1 cellular context compared by ENCODE assay signal in the genomic region with DNA sequence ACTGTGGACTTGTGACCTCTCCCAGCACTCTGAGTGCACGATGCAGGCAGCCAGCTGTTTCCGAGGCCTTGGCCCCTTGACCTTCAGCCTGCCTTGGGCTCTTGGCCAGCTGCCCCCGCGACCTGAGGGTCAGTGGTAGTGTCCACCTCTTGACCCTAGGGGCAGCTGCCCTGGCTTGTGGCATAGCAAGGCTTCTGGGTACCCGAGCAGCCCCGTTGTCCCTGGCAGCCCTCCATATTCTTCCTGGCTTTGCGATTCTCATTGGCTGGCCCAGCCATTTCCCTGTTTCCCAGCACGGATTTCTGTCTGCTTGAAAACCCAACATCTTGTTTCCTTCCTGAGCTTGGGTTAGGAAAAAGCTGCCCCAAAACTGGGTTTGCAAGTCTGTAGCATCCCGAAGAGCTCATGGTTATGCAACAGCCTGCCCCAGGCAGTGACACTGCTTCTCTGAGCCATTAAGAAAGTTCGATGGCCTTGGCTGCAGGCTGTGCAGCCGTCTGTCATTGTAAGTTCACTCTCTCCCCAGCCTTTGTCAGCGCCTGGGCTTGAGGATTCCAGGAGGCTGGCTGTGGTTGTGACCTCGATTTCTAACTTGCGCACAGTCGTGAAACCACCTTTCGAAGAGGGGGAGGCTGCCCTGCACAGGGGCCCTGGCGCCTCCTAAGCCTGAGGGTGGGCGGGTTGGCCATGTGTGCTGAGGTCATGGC.
TF ChIP-seq lines count a peak whose summit lies in the region.

No MANE protein-coding gene starts in this region.

TF ChIP-seq in WTC11, 78 proteins besides CTCF, POLR2A, EP300 and RAD21 (continued from another document):
- TF ChIP-seq, protein P1, sequence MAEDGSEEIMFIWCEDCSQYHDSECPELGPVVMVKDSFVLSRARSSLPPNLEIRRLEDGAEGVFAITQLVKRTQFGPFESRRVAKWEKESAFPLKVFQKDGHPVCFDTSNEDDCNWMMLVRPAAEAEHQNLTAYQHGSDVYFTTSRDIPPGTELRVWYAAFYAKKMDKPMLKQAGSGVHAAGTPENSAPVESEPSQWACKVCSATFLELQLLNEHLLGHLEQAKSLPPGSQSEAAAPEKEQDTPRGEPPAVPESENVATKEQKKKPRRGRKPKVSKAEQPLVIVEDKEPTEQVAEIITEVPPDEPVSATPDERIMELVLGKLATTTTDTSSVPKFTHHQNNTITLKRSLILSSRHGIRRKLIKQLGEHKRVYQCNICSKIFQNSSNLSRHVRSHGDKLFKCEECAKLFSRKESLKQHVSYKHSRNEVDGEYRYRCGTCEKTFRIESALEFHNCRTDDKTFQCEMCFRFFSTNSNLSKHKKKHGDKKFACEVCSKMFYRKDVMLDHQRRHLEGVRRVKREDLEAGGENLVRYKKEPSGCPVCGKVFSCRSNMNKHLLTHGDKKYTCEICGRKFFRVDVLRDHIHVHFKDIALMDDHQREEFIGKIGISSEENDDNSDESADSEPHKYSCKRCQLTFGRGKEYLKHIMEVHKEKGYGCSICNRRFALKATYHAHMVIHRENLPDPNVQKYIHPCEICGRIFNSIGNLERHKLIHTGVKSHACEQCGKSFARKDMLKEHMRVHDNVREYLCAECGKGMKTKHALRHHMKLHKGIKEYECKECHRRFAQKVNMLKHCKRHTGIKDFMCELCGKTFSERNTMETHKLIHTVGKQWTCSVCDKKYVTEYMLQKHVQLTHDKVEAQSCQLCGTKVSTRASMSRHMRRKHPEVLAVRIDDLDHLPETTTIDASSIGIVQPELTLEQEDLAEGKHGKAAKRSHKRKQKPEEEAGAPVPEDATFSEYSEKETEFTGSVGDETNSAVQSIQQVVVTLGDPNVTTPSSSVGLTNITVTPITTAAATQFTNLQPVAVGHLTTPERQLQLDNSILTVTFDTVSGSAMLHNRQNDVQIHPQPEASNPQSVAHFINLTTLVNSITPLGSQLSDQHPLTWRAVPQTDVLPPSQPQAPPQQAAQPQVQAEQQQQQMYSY (CRISPR knock-in tag; IDR thresholded peaks at IDR 0.05): no peak
- TF ChIP-seq, protein P2, sequence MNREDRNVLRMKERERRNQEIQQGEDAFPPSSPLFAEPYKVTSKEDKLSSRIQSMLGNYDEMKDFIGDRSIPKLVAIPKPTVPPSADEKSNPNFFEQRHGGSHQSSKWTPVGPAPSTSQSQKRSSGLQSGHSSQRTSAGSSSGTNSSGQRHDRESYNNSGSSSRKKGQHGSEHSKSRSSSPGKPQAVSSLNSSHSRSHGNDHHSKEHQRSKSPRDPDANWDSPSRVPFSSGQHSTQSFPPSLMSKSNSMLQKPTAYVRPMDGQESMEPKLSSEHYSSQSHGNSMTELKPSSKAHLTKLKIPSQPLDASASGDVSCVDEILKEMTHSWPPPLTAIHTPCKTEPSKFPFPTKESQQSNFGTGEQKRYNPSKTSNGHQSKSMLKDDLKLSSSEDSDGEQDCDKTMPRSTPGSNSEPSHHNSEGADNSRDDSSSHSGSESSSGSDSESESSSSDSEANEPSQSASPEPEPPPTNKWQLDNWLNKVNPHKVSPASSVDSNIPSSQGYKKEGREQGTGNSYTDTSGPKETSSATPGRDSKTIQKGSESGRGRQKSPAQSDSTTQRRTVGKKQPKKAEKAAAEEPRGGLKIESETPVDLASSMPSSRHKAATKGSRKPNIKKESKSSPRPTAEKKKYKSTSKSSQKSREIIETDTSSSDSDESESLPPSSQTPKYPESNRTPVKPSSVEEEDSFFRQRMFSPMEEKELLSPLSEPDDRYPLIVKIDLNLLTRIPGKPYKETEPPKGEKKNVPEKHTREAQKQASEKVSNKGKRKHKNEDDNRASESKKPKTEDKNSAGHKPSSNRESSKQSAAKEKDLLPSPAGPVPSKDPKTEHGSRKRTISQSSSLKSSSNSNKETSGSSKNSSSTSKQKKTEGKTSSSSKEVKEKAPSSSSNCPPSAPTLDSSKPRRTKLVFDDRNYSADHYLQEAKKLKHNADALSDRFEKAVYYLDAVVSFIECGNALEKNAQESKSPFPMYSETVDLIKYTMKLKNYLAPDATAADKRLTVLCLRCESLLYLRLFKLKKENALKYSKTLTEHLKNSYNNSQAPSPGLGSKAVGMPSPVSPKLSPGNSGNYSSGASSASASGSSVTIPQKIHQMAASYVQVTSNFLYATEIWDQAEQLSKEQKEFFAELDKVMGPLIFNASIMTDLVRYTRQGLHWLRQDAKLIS (CRISPR knock-in tag; IDR thresholded peaks at IDR 0.05; ENCODE audit: borderline replicate concordance): no peak
- TF ChIP-seq, protein P3, sequence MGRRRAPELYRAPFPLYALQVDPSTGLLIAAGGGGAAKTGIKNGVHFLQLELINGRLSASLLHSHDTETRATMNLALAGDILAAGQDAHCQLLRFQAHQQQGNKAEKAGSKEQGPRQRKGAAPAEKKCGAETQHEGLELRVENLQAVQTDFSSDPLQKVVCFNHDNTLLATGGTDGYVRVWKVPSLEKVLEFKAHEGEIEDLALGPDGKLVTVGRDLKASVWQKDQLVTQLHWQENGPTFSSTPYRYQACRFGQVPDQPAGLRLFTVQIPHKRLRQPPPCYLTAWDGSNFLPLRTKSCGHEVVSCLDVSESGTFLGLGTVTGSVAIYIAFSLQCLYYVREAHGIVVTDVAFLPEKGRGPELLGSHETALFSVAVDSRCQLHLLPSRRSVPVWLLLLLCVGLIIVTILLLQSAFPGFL (CRISPR knock-in tag; IDR thresholded peaks at IDR 0.05; ENCODE audit: borderline replicate concordance): no peak
- TF ChIP-seq ZNF232 (CRISPR knock-in tag; IDR thresholded peaks at IDR 0.05) (no peak), TP53 (CRISPR knock-in tag; IDR thresholded peaks at IDR 0.05) (no peak), ATF1 (CRISPR knock-in tag; IDR thresholded peaks at IDR 0.05) (no peak), GTF2I (CRISPR knock-in tag; conservative IDR thresholded peaks at IDR 0.05) (no peak), TEAD1 (CRISPR knock-in tag; IDR thresholded peaks at IDR 0.05) (no peak), ZNF396 (CRISPR knock-in tag; IDR thresholded peaks at IDR 0.05; ENCODE audit: borderline replicate concordance) (no peak), ETV6 (CRISPR knock-in tag; IDR thresholded peaks at IDR 0.05) (no peak), SOX15 (CRISPR knock-in tag; IDR thresholded peaks at IDR 0.05) (no peak)
- TF ChIP-seq, protein P4, sequence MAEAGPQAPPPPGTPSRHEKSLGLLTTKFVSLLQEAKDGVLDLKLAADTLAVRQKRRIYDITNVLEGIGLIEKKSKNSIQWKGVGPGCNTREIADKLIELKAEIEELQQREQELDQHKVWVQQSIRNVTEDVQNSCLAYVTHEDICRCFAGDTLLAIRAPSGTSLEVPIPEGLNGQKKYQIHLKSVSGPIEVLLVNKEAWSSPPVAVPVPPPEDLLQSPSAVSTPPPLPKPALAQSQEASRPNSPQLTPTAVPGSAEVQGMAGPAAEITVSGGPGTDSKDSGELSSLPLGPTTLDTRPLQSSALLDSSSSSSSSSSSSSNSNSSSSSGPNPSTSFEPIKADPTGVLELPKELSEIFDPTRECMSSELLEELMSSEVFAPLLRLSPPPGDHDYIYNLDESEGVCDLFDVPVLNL (CRISPR knock-in tag; IDR thresholded peaks at IDR 0.05; ENCODE audit: borderline replicate concordance, low read depth): no peak
- TF ChIP-seq, protein P5, sequence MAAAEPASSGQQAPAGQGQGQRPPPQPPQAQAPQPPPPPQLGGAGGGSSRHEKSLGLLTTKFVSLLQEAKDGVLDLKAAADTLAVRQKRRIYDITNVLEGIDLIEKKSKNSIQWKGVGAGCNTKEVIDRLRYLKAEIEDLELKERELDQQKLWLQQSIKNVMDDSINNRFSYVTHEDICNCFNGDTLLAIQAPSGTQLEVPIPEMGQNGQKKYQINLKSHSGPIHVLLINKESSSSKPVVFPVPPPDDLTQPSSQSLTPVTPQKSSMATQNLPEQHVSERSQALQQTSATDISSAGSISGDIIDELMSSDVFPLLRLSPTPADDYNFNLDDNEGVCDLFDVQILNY (CRISPR knock-in tag; IDR thresholded peaks at IDR 0.05): no peak
- TF ChIP-seq, protein P6, sequence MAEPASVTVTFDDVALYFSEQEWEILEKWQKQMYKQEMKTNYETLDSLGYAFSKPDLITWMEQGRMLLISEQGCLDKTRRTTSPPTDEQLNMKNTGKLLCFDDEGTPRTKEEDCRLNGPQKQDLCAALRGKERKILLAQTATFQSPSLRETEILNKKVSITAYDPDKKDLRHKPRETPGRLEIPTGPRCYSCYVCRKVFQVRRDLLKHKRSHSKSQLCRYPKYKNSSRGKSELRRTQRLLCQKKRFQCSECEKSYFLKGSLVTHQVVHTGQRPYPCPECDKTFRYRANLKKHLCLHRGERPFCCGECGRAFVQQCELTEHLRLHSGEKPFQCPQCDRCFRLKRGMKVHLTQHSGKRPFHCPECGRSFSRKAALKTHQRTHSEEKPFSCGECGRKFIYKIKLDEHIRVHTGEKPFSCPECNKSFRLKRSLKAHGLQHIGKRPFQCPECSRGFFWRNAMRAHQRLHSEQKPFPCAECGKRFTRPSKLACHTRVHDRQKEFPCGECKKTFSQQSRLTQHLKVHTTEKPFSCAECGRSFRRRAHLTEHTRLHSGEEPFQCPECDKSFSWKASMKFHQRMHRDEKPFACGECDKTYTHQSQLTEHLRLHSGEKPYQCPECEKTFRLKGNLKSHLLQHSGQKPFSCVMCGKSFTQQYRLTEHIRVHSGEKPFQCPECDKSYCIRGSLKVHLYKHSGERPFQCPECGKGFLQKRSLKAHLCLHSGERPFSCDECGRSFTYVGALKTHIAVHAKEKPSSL (CRISPR knock-in tag; conservative IDR thresholded peaks at IDR 0.05): no peak
- TF ChIP-seq, protein P7, sequence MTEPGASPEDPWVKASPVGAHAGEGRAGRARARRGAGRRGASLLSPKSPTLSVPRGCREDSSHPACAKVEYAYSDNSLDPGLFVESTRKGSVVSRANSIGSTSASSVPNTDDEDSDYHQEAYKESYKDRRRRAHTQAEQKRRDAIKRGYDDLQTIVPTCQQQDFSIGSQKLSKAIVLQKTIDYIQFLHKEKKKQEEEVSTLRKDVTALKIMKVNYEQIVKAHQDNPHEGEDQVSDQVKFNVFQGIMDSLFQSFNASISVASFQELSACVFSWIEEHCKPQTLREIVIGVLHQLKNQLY (CRISPR knock-in tag; IDR thresholded peaks at IDR 0.05): no peak
- TF ChIP-seq, protein P8, sequence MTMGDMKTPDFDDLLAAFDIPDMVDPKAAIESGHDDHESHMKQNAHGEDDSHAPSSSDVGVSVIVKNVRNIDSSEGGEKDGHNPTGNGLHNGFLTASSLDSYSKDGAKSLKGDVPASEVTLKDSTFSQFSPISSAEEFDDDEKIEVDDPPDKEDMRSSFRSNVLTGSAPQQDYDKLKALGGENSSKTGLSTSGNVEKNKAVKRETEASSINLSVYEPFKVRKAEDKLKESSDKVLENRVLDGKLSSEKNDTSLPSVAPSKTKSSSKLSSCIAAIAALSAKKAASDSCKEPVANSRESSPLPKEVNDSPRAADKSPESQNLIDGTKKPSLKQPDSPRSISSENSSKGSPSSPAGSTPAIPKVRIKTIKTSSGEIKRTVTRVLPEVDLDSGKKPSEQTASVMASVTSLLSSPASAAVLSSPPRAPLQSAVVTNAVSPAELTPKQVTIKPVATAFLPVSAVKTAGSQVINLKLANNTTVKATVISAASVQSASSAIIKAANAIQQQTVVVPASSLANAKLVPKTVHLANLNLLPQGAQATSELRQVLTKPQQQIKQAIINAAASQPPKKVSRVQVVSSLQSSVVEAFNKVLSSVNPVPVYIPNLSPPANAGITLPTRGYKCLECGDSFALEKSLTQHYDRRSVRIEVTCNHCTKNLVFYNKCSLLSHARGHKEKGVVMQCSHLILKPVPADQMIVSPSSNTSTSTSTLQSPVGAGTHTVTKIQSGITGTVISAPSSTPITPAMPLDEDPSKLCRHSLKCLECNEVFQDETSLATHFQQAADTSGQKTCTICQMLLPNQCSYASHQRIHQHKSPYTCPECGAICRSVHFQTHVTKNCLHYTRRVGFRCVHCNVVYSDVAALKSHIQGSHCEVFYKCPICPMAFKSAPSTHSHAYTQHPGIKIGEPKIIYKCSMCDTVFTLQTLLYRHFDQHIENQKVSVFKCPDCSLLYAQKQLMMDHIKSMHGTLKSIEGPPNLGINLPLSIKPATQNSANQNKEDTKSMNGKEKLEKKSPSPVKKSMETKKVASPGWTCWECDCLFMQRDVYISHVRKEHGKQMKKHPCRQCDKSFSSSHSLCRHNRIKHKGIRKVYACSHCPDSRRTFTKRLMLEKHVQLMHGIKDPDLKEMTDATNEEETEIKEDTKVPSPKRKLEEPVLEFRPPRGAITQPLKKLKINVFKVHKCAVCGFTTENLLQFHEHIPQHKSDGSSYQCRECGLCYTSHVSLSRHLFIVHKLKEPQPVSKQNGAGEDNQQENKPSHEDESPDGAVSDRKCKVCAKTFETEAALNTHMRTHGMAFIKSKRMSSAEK (CRISPR knock-in tag; IDR thresholded peaks at IDR 0.05; ENCODE audit: borderline replicate concordance): no peak
